In the genomic region with DNA sequence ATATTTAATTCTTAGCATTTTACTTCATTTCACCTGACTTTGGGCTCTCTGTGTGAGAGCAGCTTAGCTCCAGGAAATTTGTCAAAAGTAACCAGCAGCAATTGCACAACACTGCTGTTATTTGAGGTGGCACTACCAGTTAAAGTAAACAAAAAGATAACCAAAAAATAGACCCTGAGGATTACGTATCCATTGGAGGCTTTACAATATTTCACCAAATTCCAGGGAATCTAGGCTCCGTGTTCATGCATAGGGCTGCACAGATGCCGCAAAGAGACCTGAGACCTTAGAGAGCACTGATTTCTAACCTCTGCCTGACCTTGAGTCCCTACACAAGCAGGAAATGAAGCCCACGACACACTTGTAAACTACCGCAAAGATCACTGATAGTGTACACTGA, we compare ENCODE assay signal across 1 cellular context.
TF ChIP-seq lines count a peak whose summit lies in the region.

No MANE protein-coding gene starts in this region.

TF ChIP-seq in HepG2, 621 proteins besides CTCF, POLR2A, EP300 and RAD21 (continued from another document and continues in another):
- TF ChIP-seq FOXP1 (IDR thresholded peaks at IDR 0.05) (no peak), FOXP1 (CRISPR knock-in tag; IDR thresholded peaks at IDR 0.05) (peak; percentile 53), ZBTB21 (CRISPR knock-in tag; IDR thresholded peaks at IDR 0.05) (no peak), ZNF775 (CRISPR knock-in tag; IDR thresholded peaks at IDR 0.05; ENCODE audit: borderline replicate concordance) (no peak), ELF3 (CRISPR knock-in tag; IDR thresholded peaks at IDR 0.05) (peak; percentile 61), KAT2B (IDR thresholded peaks at IDR 0.05; ENCODE audit: borderline replicate concordance, low read depth, low read length) (no peak), POGZ (CRISPR knock-in tag; IDR thresholded peaks at IDR 0.05) (peak; percentile 14; the same call in 1 of the 2 replicates), ZNF597 (CRISPR knock-in tag; IDR thresholded peaks at IDR 0.05) (no peak), ZBTB7A (CRISPR knock-in tag; IDR thresholded peaks at IDR 0.05) (no peak), ZNF512B (CRISPR knock-in tag; IDR thresholded peaks at IDR 0.05; ENCODE audit: borderline replicate concordance) (no peak), ZNF142 (CRISPR knock-in tag; IDR thresholded peaks at IDR 0.05) (no peak), ZNF253 (CRISPR knock-in tag; IDR thresholded peaks at IDR 0.05; ENCODE audit: borderline replicate concordance) (no peak), HMG20B (CRISPR knock-in tag; conservative IDR thresholded peaks at IDR 0.05) (peak; percentile 65), CREM (IDR thresholded peaks at IDR 0.05) (no peak; the same call in 1 of the 2 replicates), CREM (CRISPR knock-in tag; IDR thresholded peaks at IDR 0.05) (no peak), ZNF780A (CRISPR knock-in tag; IDR thresholded peaks at IDR 0.05) (no peak), NBN (conservative IDR thresholded peaks at IDR 0.05) (no peak), ZBTB37 (CRISPR knock-in tag; IDR thresholded peaks at IDR 0.05) (peak; percentile 94), LCORL (IDR thresholded peaks at IDR 0.05) (no peak), LCORL (CRISPR knock-in tag; IDR thresholded peaks at IDR 0.05) (no peak), SOX5 (CRISPR knock-in tag; IDR thresholded peaks at IDR 0.05; ENCODE audit: borderline replicate concordance) (peak; percentile 7; the same call in 1 of the 2 replicates), PHF21A (CRISPR knock-in tag; IDR thresholded peaks at IDR 0.05) (peak; percentile 52; the same call in 1 of the 2 replicates), ZNF124 (CRISPR knock-in tag; IDR thresholded peaks at IDR 0.05) (no peak), IKZF4 (CRISPR knock-in tag; IDR thresholded peaks at IDR 0.05; ENCODE audit: borderline replicate concordance, low read depth, not compliant biosample characterization) (no peak), ZNF772 (CRISPR knock-in tag; IDR thresholded peaks at IDR 0.05) (no peak), MLLT10 (CRISPR knock-in tag; IDR thresholded peaks at IDR 0.05) (no peak), CEBPG (CRISPR knock-in tag; IDR thresholded peaks at IDR 0.05) (peak; percentile 81), RFXANK (CRISPR knock-in tag; IDR thresholded peaks at IDR 0.05) (no peak), MIXL1 (CRISPR knock-in tag; IDR thresholded peaks at IDR 0.05) (0 out of 2 replicates have a peak, but pooled peaks have one; percentile 37), IRX3 (CRISPR knock-in tag; IDR thresholded peaks at IDR 0.05; ENCODE audit: borderline replicate concordance, low read depth) (no peak), ZNF724P (CRISPR knock-in tag; IDR thresholded peaks at IDR 0.05; ENCODE audit: borderline replicate concordance) (no peak), ZNF703 (CRISPR knock-in tag; IDR thresholded peaks at IDR 0.05; ENCODE audit: borderline replicate concordance) (no peak)
- TF ChIP-seq, protein P1, sequence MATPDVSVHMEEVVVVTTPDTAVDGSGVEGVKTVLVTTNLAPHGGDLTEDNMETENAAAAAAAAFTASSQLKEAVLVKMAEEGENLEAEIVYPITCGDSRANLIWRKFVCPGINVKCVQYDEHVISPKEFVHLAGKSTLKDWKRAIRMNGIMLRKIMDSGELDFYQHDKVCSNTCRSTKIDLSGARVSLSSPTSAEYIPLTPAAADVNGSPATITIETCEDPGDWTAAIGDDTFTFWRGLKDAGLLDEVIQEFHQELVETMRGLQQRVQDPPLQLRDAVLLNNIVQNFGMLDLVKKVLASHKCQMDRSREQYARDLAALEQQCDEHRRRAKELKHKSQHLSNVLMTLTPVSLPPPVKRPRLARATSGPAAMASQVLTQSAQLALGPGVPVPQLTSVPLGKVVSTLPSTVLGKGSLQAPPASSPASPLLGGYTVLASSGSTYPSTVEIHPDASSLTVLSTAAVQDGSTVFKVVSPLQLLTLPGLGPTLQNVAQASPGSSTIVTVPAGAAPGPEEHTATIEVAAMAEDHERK (CRISPR knock-in tag; IDR thresholded peaks at IDR 0.05; ENCODE audit: low read depth), result no peak
- TF ChIP-seq, protein P2, sequence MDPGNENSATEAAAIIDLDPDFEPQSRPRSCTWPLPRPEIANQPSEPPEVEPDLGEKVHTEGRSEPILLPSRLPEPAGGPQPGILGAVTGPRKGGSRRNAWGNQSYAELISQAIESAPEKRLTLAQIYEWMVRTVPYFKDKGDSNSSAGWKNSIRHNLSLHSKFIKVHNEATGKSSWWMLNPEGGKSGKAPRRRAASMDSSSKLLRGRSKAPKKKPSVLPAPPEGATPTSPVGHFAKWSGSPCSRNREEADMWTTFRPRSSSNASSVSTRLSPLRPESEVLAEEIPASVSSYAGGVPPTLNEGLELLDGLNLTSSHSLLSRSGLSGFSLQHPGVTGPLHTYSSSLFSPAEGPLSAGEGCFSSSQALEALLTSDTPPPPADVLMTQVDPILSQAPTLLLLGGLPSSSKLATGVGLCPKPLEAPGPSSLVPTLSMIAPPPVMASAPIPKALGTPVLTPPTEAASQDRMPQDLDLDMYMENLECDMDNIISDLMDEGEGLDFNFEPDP (CRISPR knock-in tag; conservative IDR thresholded peaks at IDR 0.05), result no peak
- TF ChIP-seq, protein P3, sequence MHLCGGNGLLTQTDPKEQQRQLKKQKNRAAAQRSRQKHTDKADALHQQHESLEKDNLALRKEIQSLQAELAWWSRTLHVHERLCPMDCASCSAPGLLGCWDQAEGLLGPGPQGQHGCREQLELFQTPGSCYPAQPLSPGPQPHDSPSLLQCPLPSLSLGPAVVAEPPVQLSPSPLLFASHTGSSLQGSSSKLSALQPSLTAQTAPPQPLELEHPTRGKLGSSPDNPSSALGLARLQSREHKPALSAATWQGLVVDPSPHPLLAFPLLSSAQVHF (CRISPR knock-in tag; IDR thresholded peaks at IDR 0.05), result no peak
- TF ChIP-seq, protein P4, sequence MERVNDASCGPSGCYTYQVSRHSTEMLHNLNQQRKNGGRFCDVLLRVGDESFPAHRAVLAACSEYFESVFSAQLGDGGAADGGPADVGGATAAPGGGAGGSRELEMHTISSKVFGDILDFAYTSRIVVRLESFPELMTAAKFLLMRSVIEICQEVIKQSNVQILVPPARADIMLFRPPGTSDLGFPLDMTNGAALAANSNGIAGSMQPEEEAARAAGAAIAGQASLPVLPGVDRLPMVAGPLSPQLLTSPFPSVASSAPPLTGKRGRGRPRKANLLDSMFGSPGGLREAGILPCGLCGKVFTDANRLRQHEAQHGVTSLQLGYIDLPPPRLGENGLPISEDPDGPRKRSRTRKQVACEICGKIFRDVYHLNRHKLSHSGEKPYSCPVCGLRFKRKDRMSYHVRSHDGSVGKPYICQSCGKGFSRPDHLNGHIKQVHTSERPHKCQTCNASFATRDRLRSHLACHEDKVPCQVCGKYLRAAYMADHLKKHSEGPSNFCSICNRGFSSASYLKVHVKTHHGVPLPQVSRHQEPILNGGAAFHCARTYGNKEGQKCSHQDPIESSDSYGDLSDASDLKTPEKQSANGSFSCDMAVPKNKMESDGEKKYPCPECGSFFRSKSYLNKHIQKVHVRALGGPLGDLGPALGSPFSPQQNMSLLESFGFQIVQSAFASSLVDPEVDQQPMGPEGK (CRISPR knock-in tag; IDR thresholded peaks at IDR 0.05), result no peak
- TF ChIP-seq, protein P5, sequence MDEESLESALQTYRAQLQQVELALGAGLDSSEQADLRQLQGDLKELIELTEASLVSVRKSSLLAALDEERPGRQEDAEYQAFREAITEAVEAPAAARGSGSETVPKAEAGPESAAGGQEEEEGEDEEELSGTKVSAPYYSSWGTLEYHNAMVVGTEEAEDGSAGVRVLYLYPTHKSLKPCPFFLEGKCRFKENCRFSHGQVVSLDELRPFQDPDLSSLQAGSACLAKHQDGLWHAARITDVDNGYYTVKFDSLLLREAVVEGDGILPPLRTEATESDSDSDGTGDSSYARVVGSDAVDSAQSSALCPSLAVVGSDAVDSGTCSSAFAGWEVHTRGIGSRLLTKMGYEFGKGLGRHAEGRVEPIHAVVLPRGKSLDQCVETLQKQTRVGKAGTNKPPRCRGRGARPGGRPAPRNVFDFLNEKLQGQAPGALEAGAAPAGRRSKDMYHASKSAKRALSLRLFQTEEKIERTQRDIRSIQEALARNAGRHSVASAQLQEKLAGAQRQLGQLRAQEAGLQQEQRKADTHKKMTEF (CRISPR knock-in tag; IDR thresholded peaks at IDR 0.05), result no peak
